In the genomic region with DNA sequence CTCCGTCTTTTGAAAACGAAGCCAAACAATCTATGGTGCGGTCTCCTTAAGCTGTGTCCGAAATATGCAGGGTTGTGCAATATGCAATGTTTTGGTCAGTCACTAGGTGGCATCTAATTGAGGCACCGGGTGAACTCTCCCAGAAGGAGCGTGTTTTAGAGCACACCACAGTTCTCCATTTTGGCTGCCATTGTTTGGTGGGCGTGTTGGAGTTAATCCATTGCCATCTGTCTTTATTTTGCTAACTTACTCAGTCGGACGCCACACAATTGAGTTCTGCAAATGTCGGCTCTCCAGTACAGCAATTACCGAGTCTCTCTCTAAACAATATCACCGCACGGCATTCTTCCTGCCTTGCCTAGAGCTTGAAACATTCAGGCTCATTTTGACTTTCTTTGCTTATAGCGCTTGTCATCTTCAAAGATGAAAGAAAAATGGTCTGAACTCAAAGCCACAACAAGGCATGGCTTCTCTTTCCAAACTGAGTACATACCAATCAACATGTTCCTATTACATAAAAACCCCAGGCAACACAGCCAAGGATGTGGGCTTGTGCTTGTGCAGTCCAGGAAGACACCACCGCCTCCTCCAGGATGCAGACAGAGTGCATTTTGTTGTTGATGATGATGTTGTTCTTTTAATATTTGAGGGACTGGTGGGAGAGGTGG, we compare ENCODE assay signal across 1 cellular context.
TF ChIP-seq lines count a peak whose summit lies in the region.

No MANE protein-coding gene starts in this region.

TF ChIP-seq in HEK293, 187 proteins besides CTCF, POLR2A, EP300 and RAD21 (continued from another document and continues in another):
- TF ChIP-seq ZNF585B (tag by site-specific recombination; IDR thresholded peaks at IDR 0.05) (no peak), SETDB1 (IDR thresholded peaks at IDR 0.05; ENCODE audit: insufficient read length, low read length) (peak; percentile 30), ZBTB1 (tag by site-specific recombination; IDR thresholded peaks at IDR 0.05) (no peak), ZNF670 (tag by site-specific recombination; IDR thresholded peaks at IDR 0.05; ENCODE audit: low read depth) (no peak), PRDM1 (tag by site-specific recombination; IDR thresholded peaks at IDR 0.05) (no peak), ZNF76 (tag by site-specific recombination; IDR thresholded peaks at IDR 0.05; ENCODE audit: borderline replicate concordance, low read depth) (peak; percentile 32; the same call in 1 of the 2 replicates), MZF1 (tag by site-specific recombination; IDR thresholded peaks at IDR 0.05; ENCODE audit: borderline replicate concordance) (no peak; the same call in 1 of the 2 replicates), GLIS1 (tag by site-specific recombination; IDR thresholded peaks at IDR 0.05) (no peak), YY1 (tag by site-specific recombination; IDR thresholded peaks at IDR 0.05) (peak; percentile 92), MEIS1 (CRISPR knock-in tag; IDR thresholded peaks at IDR 0.05; ENCODE audit: borderline replicate concordance) (no peak), BCL11B (tag by site-specific recombination; IDR thresholded peaks at IDR 0.05; ENCODE audit: low read depth) (no peak), ZNF394 (tag by site-specific recombination; IDR thresholded peaks at IDR 0.05; ENCODE audit: borderline replicate concordance) (0 out of 2 replicates have a peak, but pooled peaks have one; percentile 25), SP2 (tag by site-specific recombination; IDR thresholded peaks at IDR 0.05) (no peak), ZNF792 (tag by site-specific recombination; IDR thresholded peaks at IDR 0.05) (no peak), ZNF2 (tag by site-specific recombination; IDR thresholded peaks at IDR 0.05) (peak; percentile 70), ZNF140 (tag by site-specific recombination; IDR thresholded peaks at IDR 0.05) (no peak), ZNF391 (tag by site-specific recombination; IDR thresholded peaks at IDR 0.05; ENCODE audit: borderline replicate concordance, low read depth) (no peak), ZNF112 (tag by site-specific recombination; IDR thresholded peaks at IDR 0.05) (no peak), ZNF311 (tag by site-specific recombination; IDR thresholded peaks at IDR 0.05; ENCODE audit: borderline replicate concordance) (no peak), ZNF473 (tag by site-specific recombination; IDR thresholded peaks at IDR 0.05) (no peak), GLI2 (tag by site-specific recombination; IDR thresholded peaks at IDR 0.05; ENCODE audit: borderline replicate concordance, low read depth) (no peak), ZNF350 (tag by site-specific recombination; IDR thresholded peaks at IDR 0.05) (no peak), ZFP37 (tag by site-specific recombination; IDR thresholded peaks at IDR 0.05) (no peak), ZNF629 (tag by site-specific recombination; IDR thresholded peaks at IDR 0.05) (no peak), ZNF660 (tag by site-specific recombination; IDR thresholded peaks at IDR 0.05) (peak; percentile 70; the same call in 1 of the 2 replicates), ZNF16 (tag by site-specific recombination; IDR thresholded peaks at IDR 0.05; ENCODE audit: low read depth) (no peak), ZXDB (tag by site-specific recombination; IDR thresholded peaks at IDR 0.05) (no peak), ZBTB20 (tag by site-specific recombination; IDR thresholded peaks at IDR 0.05) (no peak), SCRT2 (tag by site-specific recombination; IDR thresholded peaks at IDR 0.05) (peak; percentile 41; the same call in 1 of the 2 replicates), ZNF155 (tag by site-specific recombination; IDR thresholded peaks at IDR 0.05) (no peak), ZNF10 (tag by site-specific recombination; IDR thresholded peaks at IDR 0.05) (no peak), ZNF529 (tag by site-specific recombination; IDR thresholded peaks at IDR 0.05; ENCODE audit: insufficient replicate concordance) (peak; percentile 29), SP7 (tag by site-specific recombination; IDR thresholded peaks at IDR 0.05) (0 out of 2 replicates have a peak, but pooled peaks have one; percentile 25), ZNF843 (tag by site-specific recombination; IDR thresholded peaks at IDR 0.05) (no peak), GLI4 (tag by site-specific recombination; IDR thresholded peaks at IDR 0.05) (no peak), ZNF335 (tag by site-specific recombination; conservative IDR thresholded peaks at IDR 0.05) (peak; percentile 47; the same call in 1 of the 2 replicates)
- TF ChIP-seq, protein P1, sequence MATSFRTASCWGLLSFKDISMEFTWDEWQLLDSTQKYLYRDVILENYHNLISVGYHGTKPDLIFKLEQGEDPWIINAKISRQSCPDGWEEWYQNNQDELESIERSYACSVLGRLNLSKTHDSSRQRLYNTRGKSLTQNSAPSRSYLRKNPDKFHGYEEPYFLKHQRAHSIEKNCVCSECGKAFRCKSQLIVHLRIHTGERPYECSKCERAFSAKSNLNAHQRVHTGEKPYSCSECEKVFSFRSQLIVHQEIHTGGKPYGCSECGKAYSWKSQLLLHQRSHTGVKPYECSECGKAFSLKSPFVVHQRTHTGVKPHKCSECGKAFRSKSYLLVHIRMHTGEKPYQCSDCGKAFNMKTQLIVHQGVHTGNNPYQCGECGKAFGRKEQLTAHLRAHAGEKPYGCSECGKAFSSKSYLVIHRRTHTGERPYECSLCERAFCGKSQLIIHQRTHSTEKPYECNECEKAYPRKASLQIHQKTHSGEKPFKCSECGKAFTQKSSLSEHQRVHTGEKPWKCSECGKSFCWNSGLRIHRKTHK (tag by site-specific recombination; IDR thresholded peaks at IDR 0.05), result no peak
- TF ChIP-seq, protein P2, sequence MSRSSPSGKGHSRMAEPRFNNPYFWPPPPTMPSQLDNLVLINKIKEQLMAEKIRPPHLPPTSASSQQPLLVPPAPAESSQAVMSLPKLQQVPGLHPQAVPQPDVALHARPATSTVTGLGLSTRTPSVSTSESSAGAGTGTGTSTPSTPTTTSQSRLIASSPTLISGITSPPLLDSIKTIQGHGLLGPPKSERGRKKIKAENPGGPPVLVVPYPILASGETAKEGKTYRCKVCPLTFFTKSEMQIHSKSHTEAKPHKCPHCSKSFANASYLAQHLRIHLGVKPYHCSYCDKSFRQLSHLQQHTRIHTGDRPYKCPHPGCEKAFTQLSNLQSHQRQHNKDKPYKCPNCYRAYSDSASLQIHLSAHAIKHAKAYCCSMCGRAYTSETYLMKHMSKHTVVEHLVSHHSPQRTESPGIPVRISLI (tag by site-specific recombination; IDR thresholded peaks at IDR 0.05), result no peak
- TF ChIP-seq, protein P3, sequence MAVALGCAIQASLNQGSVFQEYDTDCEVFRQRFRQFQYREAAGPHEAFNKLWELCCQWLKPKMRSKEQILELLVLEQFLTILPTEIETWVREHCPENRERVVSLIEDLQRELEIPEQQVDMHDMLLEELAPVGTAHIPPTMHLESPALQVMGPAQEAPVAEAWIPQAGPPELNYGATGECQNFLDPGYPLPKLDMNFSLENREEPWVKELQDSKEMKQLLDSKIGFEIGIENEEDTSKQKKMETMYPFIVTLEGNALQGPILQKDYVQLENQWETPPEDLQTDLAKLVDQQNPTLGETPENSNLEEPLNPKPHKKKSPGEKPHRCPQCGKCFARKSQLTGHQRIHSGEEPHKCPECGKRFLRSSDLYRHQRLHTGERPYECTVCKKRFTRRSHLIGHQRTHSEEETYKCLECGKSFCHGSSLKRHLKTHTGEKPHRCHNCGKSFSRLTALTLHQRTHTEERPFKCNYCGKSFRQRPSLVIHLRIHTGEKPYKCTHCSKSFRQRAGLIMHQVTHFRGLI (tag by site-specific recombination; IDR thresholded peaks at IDR 0.05), result 0 out of 2 replicates have a peak, but pooled peaks have one; percentile 21
- TF ChIP-seq, protein P4, sequence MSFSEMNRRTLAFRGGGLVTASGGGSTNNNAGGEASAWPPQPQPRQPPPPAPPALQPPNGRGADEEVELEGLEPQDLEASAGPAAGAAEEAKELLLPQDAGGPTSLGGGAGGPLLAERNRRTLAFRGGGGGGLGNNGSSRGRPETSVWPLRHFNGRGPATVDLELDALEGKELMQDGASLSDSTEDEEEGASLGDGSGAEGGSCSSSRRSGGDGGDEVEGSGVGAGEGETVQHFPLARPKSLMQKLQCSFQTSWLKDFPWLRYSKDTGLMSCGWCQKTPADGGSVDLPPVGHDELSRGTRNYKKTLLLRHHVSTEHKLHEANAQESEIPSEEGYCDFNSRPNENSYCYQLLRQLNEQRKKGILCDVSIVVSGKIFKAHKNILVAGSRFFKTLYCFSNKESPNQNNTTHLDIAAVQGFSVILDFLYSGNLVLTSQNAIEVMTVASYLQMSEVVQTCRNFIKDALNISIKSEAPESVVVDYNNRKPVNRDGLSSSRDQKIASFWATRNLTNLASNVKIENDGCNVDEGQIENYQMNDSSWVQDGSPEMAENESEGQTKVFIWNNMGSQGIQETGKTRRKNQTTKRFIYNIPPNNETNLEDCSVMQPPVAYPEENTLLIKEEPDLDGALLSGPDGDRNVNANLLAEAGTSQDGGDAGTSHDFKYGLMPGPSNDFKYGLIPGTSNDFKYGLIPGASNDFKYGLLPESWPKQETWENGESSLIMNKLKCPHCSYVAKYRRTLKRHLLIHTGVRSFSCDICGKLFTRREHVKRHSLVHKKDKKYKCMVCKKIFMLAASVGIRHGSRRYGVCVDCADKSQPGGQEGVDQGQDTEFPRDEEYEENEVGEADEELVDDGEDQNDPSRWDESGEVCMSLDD (tag by site-specific recombination; IDR thresholded peaks at IDR 0.05), result no peak
- TF ChIP-seq, protein P5, sequence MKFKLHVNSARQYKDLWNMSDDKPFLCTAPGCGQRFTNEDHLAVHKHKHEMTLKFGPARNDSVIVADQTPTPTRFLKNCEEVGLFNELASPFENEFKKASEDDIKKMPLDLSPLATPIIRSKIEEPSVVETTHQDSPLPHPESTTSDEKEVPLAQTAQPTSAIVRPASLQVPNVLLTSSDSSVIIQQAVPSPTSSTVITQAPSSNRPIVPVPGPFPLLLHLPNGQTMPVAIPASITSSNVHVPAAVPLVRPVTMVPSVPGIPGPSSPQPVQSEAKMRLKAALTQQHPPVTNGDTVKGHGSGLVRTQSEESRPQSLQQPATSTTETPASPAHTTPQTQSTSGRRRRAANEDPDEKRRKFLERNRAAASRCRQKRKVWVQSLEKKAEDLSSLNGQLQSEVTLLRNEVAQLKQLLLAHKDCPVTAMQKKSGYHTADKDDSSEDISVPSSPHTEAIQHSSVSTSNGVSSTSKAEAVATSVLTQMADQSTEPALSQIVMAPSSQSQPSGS (tag by site-specific recombination; IDR thresholded peaks at IDR 0.05; ENCODE audit: low read depth), result no peak
- TF ChIP-seq, protein P6, sequence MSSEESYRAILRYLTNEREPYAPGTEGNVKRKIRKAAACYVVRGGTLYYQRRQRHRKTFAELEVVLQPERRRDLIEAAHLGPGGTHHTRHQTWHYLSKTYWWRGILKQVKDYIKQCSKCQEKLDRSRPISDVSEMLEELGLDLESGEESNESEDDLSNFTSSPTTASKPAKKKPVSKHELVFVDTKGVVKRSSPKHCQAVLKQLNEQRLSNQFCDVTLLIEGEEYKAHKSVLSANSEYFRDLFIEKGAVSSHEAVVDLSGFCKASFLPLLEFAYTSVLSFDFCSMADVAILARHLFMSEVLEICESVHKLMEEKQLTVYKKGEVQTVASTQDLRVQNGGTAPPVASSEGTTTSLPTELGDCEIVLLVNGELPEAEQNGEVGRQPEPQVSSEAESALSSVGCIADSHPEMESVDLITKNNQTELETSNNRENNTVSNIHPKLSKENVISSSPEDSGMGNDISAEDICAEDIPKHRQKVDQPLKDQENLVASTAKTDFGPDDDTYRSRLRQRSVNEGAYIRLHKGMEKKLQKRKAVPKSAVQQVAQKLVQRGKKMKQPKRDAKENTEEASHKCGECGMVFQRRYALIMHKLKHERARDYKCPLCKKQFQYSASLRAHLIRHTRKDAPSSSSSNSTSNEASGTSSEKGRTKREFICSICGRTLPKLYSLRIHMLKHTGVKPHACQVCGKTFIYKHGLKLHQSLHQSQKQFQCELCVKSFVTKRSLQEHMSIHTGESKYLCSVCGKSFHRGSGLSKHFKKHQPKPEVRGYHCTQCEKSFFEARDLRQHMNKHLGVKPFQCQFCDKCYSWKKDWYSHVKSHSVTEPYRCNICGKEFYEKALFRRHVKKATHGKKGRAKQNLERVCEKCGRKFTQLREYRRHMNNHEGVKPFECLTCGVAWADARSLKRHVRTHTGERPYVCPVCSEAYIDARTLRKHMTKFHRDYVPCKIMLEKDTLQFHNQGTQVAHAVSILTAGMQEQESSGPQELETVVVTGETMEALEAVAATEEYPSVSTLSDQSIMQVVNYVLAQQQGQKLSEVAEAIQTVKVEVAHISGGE (tag by site-specific recombination; conservative IDR thresholded peaks at IDR 0.05; ENCODE audit: low read depth), result no peak; the same call in 1 of the 2 replicates
- TF ChIP-seq, protein P7, sequence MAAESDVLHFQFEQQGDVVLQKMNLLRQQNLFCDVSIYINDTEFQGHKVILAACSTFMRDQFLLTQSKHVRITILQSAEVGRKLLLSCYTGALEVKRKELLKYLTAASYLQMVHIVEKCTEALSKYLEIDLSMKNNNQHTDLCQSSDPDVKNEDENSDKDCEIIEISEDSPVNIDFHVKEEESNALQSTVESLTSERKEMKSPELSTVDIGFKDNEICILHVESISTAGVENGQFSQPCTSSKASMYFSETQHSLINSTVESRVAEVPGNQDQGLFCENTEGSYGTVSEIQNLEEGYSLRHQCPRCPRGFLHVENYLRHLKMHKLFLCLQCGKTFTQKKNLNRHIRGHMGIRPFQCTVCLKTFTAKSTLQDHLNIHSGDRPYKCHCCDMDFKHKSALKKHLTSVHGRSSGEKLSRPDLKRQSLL (tag by site-specific recombination; IDR thresholded peaks at IDR 0.05), result no peak
- TF ChIP-seq, protein P8, sequence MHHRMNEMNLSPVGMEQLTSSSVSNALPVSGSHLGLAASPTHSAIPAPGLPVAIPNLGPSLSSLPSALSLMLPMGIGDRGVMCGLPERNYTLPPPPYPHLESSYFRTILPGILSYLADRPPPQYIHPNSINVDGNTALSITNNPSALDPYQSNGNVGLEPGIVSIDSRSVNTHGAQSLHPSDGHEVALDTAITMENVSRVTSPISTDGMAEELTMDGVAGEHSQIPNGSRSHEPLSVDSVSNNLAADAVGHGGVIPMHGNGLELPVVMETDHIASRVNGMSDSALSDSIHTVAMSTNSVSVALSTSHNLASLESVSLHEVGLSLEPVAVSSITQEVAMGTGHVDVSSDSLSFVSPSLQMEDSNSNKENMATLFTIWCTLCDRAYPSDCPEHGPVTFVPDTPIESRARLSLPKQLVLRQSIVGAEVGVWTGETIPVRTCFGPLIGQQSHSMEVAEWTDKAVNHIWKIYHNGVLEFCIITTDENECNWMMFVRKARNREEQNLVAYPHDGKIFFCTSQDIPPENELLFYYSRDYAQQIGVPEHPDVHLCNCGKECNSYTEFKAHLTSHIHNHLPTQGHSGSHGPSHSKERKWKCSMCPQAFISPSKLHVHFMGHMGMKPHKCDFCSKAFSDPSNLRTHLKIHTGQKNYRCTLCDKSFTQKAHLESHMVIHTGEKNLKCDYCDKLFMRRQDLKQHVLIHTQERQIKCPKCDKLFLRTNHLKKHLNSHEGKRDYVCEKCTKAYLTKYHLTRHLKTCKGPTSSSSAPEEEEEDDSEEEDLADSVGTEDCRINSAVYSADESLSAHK (tag by site-specific recombination; IDR thresholded peaks at IDR 0.05), result no peak
